9 cellular contexts compared by ENCODE assay signal in the genomic region with DNA sequence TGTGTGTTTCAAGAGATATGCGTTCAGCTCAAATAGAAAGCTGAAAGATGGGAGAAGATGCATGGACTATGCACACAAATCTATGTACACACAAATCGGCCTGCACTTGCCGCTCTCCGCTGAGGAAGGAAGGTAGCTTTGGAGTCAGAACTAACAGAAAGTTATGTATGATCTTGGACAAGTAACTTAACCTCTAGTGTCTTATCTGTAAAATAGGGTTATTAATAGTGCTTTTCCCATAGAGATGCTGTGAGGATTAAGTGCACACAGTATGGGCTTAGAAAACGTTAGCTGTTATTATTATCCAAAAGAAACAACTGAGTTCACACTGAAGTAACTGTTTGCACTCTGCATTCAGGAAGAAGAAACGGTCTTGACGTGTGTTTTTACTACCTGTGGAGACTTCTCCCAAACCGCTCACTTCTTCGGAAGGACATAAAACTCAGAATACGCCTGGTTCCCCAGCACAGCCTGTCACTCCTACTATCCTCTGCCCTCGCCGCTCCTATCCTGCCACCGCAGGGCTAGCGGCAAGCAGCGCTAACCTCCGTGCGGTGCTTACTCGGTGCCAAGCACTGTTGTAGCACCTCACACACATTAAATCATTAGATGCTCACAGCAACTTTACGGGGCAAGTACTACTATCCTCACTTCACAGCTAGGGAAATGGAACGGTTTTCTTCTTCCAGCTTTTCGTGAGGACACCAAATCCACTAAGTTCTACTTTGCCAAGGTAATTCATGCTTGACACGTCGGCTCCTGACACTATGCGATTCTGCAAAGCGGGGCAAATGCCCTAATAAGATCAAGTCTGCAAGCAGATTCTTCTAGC. TPM values are rescaled to one million over a fixed set of nuclear protein-coding genes. Genes with fewer than 3 reads are reported as not detected.
A peak's percentile ranks its signal among the peaks of the same experiment; 100 is the strongest.
DNase-seq lines count a peak whose midpoint lies in the region; ATAC-seq and TF ChIP-seq lines count a peak whose summit lies in the region.
"Had no signal": no experiment of that assay in that cellular context is flagged by ENCODE, and none has a peak within 500 bp of the region (broad histone marks: within the 10 kb centered on the region; RNA-seq: fewer than 3 reads in every experiment).

No MANE protein-coding gene starts in this region.

- no peaks in the 10 kb centered on the region for H4K20me1 ChIP-seq in mammary epithelial cell (ENCODE audit: insufficient read depth, low read length)

- dilution Hi-C loops in mammary epithelial cell (cut with HindIII; ENCODE audit: low sequenced_read_pairs) = no loop called here

- in situ Hi-C loops in mammary epithelial cell (cut with MboI; ENCODE audit: low sequenced_read_pairs in 2 of 2) = no loop called here

- H2AFZ ChIP-seq in mammary epithelial cell (ENCODE audit: low read depth, low read length) = peak overlapping the region; percentile 91

- intact Hi-C loops in mammary epithelial cell (cut with micrococcal nuclease) = loop anchor here (1.0 to 10.0 kb wide), 7 partner anchors 40 to 413 kb away; partner anchors contain the start of genes GLMN and RPAP2

- H3K27me3 ChIP-seq in mammary epithelial cell (ENCODE audit: insufficient read depth, low read length) = peaks cover 24% of the 10 kb centered on the region

- POLR2A ChIA-PET in T-cell (lab: Charles Lee) = interaction anchor here (0.6 to 1.0 kb wide), 6 partner anchors 25 to 442 kb away, joined by 3 to 6 read pairs (median 4); no protein-coding TSS in a partner anchor

- H3K9ac ChIP-seq in mammary epithelial cell (ENCODE audit: insufficient read depth, low read length) = no peak overlapping the region

- no peak for TF ChIP-seq CTCF in mammary epithelial cell (conservative IDR thresholded peaks at IDR 0.05 in 1 of 2, IDR thresholded peaks at IDR 0.05 in 1 of 2; ENCODE audit: extremely low read depth in 1 of 2, insufficient read depth in 1 of 2, low read depth in 1 of 2, low read length in 2 of 2)

- no peaks in the 10 kb centered on the region for H3K79me2 ChIP-seq in mammary epithelial cell (ENCODE audit: insufficient read depth, low read length)

- CTCF ChIA-PET in T-cell (lab: Charles Lee) (interaction anchor here (0.5 to 2.2 kb wide), 19 partner anchors 13 to 373 kb away, joined by 3 to 18 read pairs (median 4); no protein-coding TSS in a partner anchor), mammary epithelial cell (lab: Charles Lee; ENCODE audit: low non-redundant PET) (interaction anchor here (0.7 kb wide), 1 partner anchor 75 kb away, joined by 6 read pairs; no protein-coding TSS in a partner anchor)

- BruUV-seq in mammary epithelial cell (replicated peaks; lab: Mats Ljungman, UMichigan) = no TSS peak

- peak; percentile 30 to 47 (median 35) for ATAC-seq in T-cell (replicated peaks in 1 of 4)
- peak; percentile 51 for ATAC-seq in left lobe of liver
- ATAC-seq in stimulated activated effector memory CD8-positive, alpha-beta T cell treated with anti-CD3 and anti-CD28 coated beads, Interleukin-12 subunit alpha, Interleukin-12 subunit beta, amount 100 ng/mL, for 72 hours = peak; percentile 70
- ATAC-seq in GM21390 (IDR thresholded peaks at IDR 0.05; ENCODE audit: unreplicated experiment) = no peak
- ATAC-seq in GM21576 (IDR thresholded peaks at IDR 0.05; ENCODE audit: unreplicated experiment) = no peak

- H3K9me3 Mint-ChIP-seq in T-cell = no peaks in the 10 kb centered on the region
- H3K9me3 Mint-ChIP-seq in stimulated activated effector memory CD8-positive, alpha-beta T cell treated with anti-CD3 and anti-CD28 coated beads, Interleukin-12 subunit alpha, Interleukin-12 subunit beta, amount 100 ng/mL, for 72 hours = no peaks in the 10 kb centered on the region

- H3K36me3 Mint-ChIP-seq in T-cell = no peaks in the 10 kb centered on the region
- peaks cover 28% of the 10 kb centered on the region for H3K36me3 Mint-ChIP-seq in stimulated activated effector memory CD8-positive, alpha-beta T cell treated with anti-CD3 and anti-CD28 coated beads, Interleukin-12 subunit alpha, Interleukin-12 subunit beta, amount 100 ng/mL, for 72 hours

- no peaks in the 10 kb centered on the region for H3K27me3 Mint-ChIP-seq in T-cell

- peak; percentile 47 for DNase-seq in NCI-H2029 (lab: John Stamatoyannopoulos, UW)
- no peak for DNase-seq in NCI-H2029 treated with DMSO at 0.1 percent for 48 hours (lab: John Stamatoyannopoulos, UW)
- DNase-seq in T-cell = peak in 21 of 34 experiments; percentile 8 to 48 (median 25)
- DNase-seq in mammary epithelial cell = no peak
- DNase-seq in left lobe of liver (ENCODE audit: low spot score) = peak; percentile 57
- peak in 1 of 2 donors; percentile 74 for DNase-seq in stimulated activated effector memory CD8-positive, alpha-beta T cell treated with anti-CD3 and anti-CD28 coated beads, Interleukin-12 subunit alpha, Interleukin-12 subunit beta, amount 100 ng/mL, for 72 hours (ENCODE audit: low spot score in 2 of 2)
- DNase-seq: DND-41 had no signal

- WGBS in mammary epithelial cell (ENCODE audit: low coverage, missing lambda C conversion rate) = 6% methylated on average over 22 of the region's 25 CpGs

- no peak overlapping the region for H3K27ac ChIP-seq in mammary epithelial cell (ENCODE audit: insufficient read depth, low read depth, low read length)

- H3K4me2 ChIP-seq in mammary epithelial cell (ENCODE audit: insufficient read depth, low read depth, low read length) = peak overlapping the region; percentile 100

- peak overlapping the region; percentile 63 to 66 (median 64) for H3K4me3 ChIP-seq in mammary epithelial cell (replicated peaks in 1 of 3; ENCODE audit: insufficient read depth in 1 of 3, low read depth in 2 of 3, low read length in 3 of 3)

- H3K4me3 Mint-ChIP-seq in T-cell = peak overlapping the region; percentile 96 to 100 (median 99)
- peak overlapping the region; percentile 98 for H3K4me3 Mint-ChIP-seq in stimulated activated effector memory CD8-positive, alpha-beta T cell treated with anti-CD3 and anti-CD28 coated beads, Interleukin-12 subunit alpha, Interleukin-12 subunit beta, amount 100 ng/mL, for 72 hours

- H3K36me3 ChIP-seq in mammary epithelial cell (ENCODE audit: insufficient read depth, low read length) = no peaks in the 10 kb centered on the region

- H3K4me1 ChIP-seq in mammary epithelial cell (ENCODE audit: insufficient read depth, low read length) = peaks cover 21% of the 10 kb centered on the region

- peaks cover 34 to 51% (median 44%) of the 10 kb centered on the region in 3 donors for H3K4me1 Mint-ChIP-seq in T-cell
- H3K4me1 Mint-ChIP-seq in stimulated activated effector memory CD8-positive, alpha-beta T cell treated with anti-CD3 and anti-CD28 coated beads, Interleukin-12 subunit alpha, Interleukin-12 subunit beta, amount 100 ng/mL, for 72 hours = peaks cover 57% of the 10 kb centered on the region

- peak overlapping the region; percentile 86 to 89 for H3K27ac Mint-ChIP-seq in T-cell
- H3K27ac Mint-ChIP-seq in stimulated activated effector memory CD8-positive, alpha-beta T cell treated with anti-CD3 and anti-CD28 coated beads, Interleukin-12 subunit alpha, Interleukin-12 subunit beta, amount 100 ng/mL, for 72 hours = peak overlapping the region; percentile 92

- no peaks in the 10 kb centered on the region for H3K9me3 ChIP-seq in mammary epithelial cell (replicated peaks; ENCODE audit: insufficient read depth, low read length)

RNA-seq across cellular contexts. Expression of gene TGFBR3, which starts 1.3 kb away (rescaled TPM):
- total RNA-seq in T-cell (10 to 100 TPM; 17.5 to 65.4 (median 36.4) TPM), mammary epithelial cell (under 1 TPM; 0.61 to 0.67 TPM), left lobe of liver (9.3 TPM)
- polyA plus RNA-seq in mammary epithelial cell = 0.09 TPM
- polyA minus RNA-seq in mammary epithelial cell = 0.05 TPM

Comparison
In these comparisons a context has a peak if more than half of its experiments do, and no peak if none do; other contexts are left out.
1. DNase-seq: peak in NCI-H2029 (single experiment), T-cell (21 of 34) and left lobe of liver (single experiment); none in NCI-H2029 treated with DMSO at 0.1 percent for 48 hours (single experiment) and mammary epithelial cell (single experiment).
2. ATAC-seq: peak in T-cell (4 of 4), left lobe of liver (single experiment) and stimulated activated effector memory CD8-positive, alpha-beta T cell treated with anti-CD3 and anti-CD28 coated beads, Interleukin-12 subunit alpha, Interleukin-12 subunit beta, amount 100 ng/mL, for 72 hours (single experiment); none in GM21390 (single experiment) and GM21576 (single experiment).